In the genomic region with DNA sequence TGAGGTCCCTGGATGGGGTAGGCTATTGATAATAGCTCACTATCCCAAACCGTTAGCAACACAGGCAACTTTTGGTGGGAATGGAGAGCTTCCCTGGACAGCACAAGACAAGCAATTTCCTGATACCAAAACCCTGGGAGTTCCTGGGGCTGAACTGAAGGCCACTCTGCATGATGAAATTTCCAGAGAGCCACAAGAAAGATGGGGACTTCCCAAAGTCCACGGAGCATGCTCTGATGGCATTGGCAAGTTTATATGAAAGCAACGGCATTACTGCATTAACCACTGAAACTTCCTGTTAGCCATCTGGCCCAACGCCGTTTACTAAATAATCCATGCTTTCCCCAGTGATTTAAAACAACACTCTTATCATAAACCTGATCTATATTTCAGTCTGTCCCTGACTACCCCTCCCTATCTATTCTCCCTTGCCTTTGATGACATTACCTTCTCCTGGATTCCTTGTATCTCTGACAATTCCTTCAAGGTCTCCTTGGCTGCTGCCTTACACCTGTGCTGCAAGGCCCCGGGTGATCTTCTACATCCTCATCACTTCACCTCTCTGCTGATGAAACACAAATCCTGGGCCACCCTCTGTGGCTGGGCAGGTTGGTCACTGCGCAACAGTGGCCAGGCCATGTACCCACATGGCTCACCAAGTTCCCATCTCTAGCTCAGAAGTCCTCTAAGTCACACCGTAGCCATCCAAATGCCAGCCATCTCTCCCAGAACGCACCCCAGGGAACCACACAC, we compare ENCODE assay signal across 10 cellular contexts.
DNase-seq lines count a peak whose midpoint lies in the region; ATAC-seq and TF ChIP-seq lines count a peak whose summit lies in the region.
"Had no signal": no experiment of that assay in that cellular context is flagged by ENCODE, and none has a peak within 500 bp of the region (broad histone marks: within the 10 kb centered on the region; RNA-seq: fewer than 3 reads in every experiment).

No MANE protein-coding gene starts in this region.

- intact Hi-C loops in CD14-positive monocyte (cut with micrococcal nuclease), result no loop called here
- intact Hi-C loops in Right ventricle myocardium superior (cut with DNase I), result loop anchor here (10.0 kb wide), 1 partner anchor 51 kb away; no protein-coding TSS in a partner anchor
- intact Hi-C loops in activated CD4-positive, alpha-beta memory T cell treated with anti-CD3 and anti-CD28 coated beads for 36 hours (cut with micrococcal nuclease), result no loop called here
- intact Hi-C loops in mammary epithelial cell (cut with micrococcal nuclease), result no loop called here

- POLR2A ChIA-PET in activated CD4-positive, alpha-beta memory T cell treated with anti-CD3 and anti-CD28 coated beads for 36 hours (lab: Charles Lee), result no interaction called here

- H3K4me1 ChIP-seq in mammary epithelial cell (ENCODE audit: insufficient read depth, low read length), result no peaks in the 10 kb centered on the region
- H3K4me1 ChIP-seq: SJSA1 had no signal

- H3K4me3 ChIP-seq in brain microvascular endothelial cell (ENCODE audit: low read depth, low read length) (no peak overlapping the region), mammary epithelial cell (replicated peaks in 1 of 3; ENCODE audit: insufficient read depth in 1 of 3, low read depth in 2 of 3, low read length in 3 of 3) (no peak overlapping the region)
- H3K4me3 ChIP-seq: SJSA1 had no signal

- TF ChIP-seq CTCF in CD14-positive monocyte (IDR thresholded peaks at IDR 0.05), result no peak
- TF ChIP-seq CTCF in brain microvascular endothelial cell (IDR thresholded peaks at IDR 0.05; ENCODE audit: low read depth, low read length, missing control alignments), result no peak
- no peak for TF ChIP-seq CTCF in mammary epithelial cell (conservative IDR thresholded peaks at IDR 0.05 in 1 of 2, IDR thresholded peaks at IDR 0.05 in 1 of 2; ENCODE audit: extremely low read depth in 1 of 2, insufficient read depth in 1 of 2, low read depth in 1 of 2, low read length in 2 of 2)

- peak overlapping the region; percentile 2 to 72 for H3K4me3 Mint-ChIP-seq in CD14-positive monocyte
- H3K4me3 Mint-ChIP-seq in activated CD4-positive, alpha-beta memory T cell treated with anti-CD3 and anti-CD28 coated beads for 36 hours, result no peak overlapping the region
- H3K4me3 Mint-ChIP-seq in activated T-helper 17 cell treated with anti-CD3 and anti-CD28 coated beads, Interleukin-2, amount 50 U/mL, for 72 hours, result no peak overlapping the region

- H3K27me3 ChIP-seq in brain microvascular endothelial cell (replicated peaks) (no peaks in the 10 kb centered on the region), mammary epithelial cell (ENCODE audit: insufficient read depth, low read length) (no peaks in the 10 kb centered on the region)
- H3K27me3 ChIP-seq: SJSA1 had no signal

- H3K36me3 ChIP-seq in brain microvascular endothelial cell (replicated peaks), result no peaks in the 10 kb centered on the region
- no peaks in the 10 kb centered on the region for H3K36me3 ChIP-seq in mammary epithelial cell (ENCODE audit: insufficient read depth, low read length)
- H3K36me3 ChIP-seq: SJSA1 had no signal

- peak; percentile 77 for ATAC-seq in GM19452 (IDR thresholded peaks at IDR 0.05; ENCODE audit: unreplicated experiment)
- peak; percentile 75 for ATAC-seq in HG03196 (IDR thresholded peaks at IDR 0.05; ENCODE audit: unreplicated experiment)
- peak; percentile 50 for ATAC-seq in Right ventricle myocardium superior (ENCODE audit: poor library complexity)
- ATAC-seq in activated T-helper 17 cell treated with anti-CD3 and anti-CD28 coated beads, Interleukin-2, amount 50 U/mL, for 72 hours (replicated peaks), result no peak

- peak overlapping the region; percentile 92 to 99 (median 97) for H3K27ac Mint-ChIP-seq in CD14-positive monocyte
- no peak overlapping the region for H3K27ac Mint-ChIP-seq in activated CD4-positive, alpha-beta memory T cell treated with anti-CD3 and anti-CD28 coated beads for 36 hours
- no peak overlapping the region for H3K27ac Mint-ChIP-seq in activated T-helper 17 cell treated with anti-CD3 and anti-CD28 coated beads, Interleukin-2, amount 50 U/mL, for 72 hours

- no peak overlapping the region for H3K9ac ChIP-seq in mammary epithelial cell (ENCODE audit: insufficient read depth, low read length)

- peaks cover 59% of the 10 kb centered on the region for H3K4me1 Mint-ChIP-seq in CD14-positive monocyte
- no peaks in the 10 kb centered on the region for H3K4me1 Mint-ChIP-seq in activated CD4-positive, alpha-beta memory T cell treated with anti-CD3 and anti-CD28 coated beads for 36 hours (ENCODE audit: low read depth)
- H3K4me1 Mint-ChIP-seq in activated T-helper 17 cell treated with anti-CD3 and anti-CD28 coated beads, Interleukin-2, amount 50 U/mL, for 72 hours, result no peaks in the 10 kb centered on the region

- H3K9me3 Mint-ChIP-seq in CD14-positive monocyte, result no peaks in the 10 kb centered on the region
- no peaks in the 10 kb centered on the region for H3K9me3 Mint-ChIP-seq in activated CD4-positive, alpha-beta memory T cell treated with anti-CD3 and anti-CD28 coated beads for 36 hours
- H3K9me3 Mint-ChIP-seq in activated T-helper 17 cell treated with anti-CD3 and anti-CD28 coated beads, Interleukin-2, amount 50 U/mL, for 72 hours, result no peaks in the 10 kb centered on the region

- in situ Hi-C loops in brain microvascular endothelial cell (cut with HindIII; ENCODE audit: low pct_ligation_motif_present, low sequenced_read_pairs), result no loop called here
- in situ Hi-C loops in mammary epithelial cell (cut with MboI; ENCODE audit: low sequenced_read_pairs in 2 of 2), result no loop called here

- H3K27ac ChIP-seq in brain microvascular endothelial cell (no peak overlapping the region), mammary epithelial cell (ENCODE audit: insufficient read depth, low read depth, low read length) (no peak overlapping the region)
- H3K27ac ChIP-seq: C4-2B, SJSA1 had no signal

- H3K79me2 ChIP-seq in mammary epithelial cell (ENCODE audit: insufficient read depth, low read length), result no peaks in the 10 kb centered on the region

- no peak overlapping the region for H2AFZ ChIP-seq in mammary epithelial cell (ENCODE audit: low read depth, low read length)

- no TSS peak for BruUV-seq in mammary epithelial cell (replicated peaks; lab: Mats Ljungman, UMichigan)

- 74% methylated on average over 8 of the region's 9 CpGs for WGBS in mammary epithelial cell (ENCODE audit: low coverage, missing lambda C conversion rate)

- no peak overlapping the region for H3K4me2 ChIP-seq in mammary epithelial cell (ENCODE audit: insufficient read depth, low read depth, low read length)

- CTCF ChIA-PET in activated CD4-positive, alpha-beta memory T cell treated with anti-CD3 and anti-CD28 coated beads for 36 hours (lab: Charles Lee), result no interaction called here
- CTCF ChIA-PET in mammary epithelial cell (lab: Charles Lee; ENCODE audit: low non-redundant PET), result no interaction called here

- DNase-seq in CD14-positive monocyte (ENCODE audit: low spot score) (peak; percentile 74), Right ventricle myocardium superior (no peak), brain microvascular endothelial cell (no peak), mammary epithelial cell (no peak)
- no peak for DNase-seq in activated CD4-positive, alpha-beta memory T cell treated with anti-CD3 and anti-CD28 coated beads for 36 hours

- dilution Hi-C loops in mammary epithelial cell (cut with HindIII; ENCODE audit: low sequenced_read_pairs), result no loop called here

- H3K9me3 ChIP-seq in mammary epithelial cell (replicated peaks; ENCODE audit: insufficient read depth, low read length), result peaks cover 13% of the 10 kb centered on the region
- H3K9me3 ChIP-seq: SJSA1 had no signal

- peaks cover 0 to 1% (median 0%) of the 10 kb centered on the region in 3 donors for H3K27me3 Mint-ChIP-seq in CD14-positive monocyte (ENCODE audit: low read depth in 3 of 3)
- no peaks in the 10 kb centered on the region for H3K27me3 Mint-ChIP-seq in activated CD4-positive, alpha-beta memory T cell treated with anti-CD3 and anti-CD28 coated beads for 36 hours
- peaks cover 7% of the 10 kb centered on the region for H3K27me3 Mint-ChIP-seq in activated T-helper 17 cell treated with anti-CD3 and anti-CD28 coated beads, Interleukin-2, amount 50 U/mL, for 72 hours

- H4K20me1 ChIP-seq in mammary epithelial cell (ENCODE audit: insufficient read depth, low read length), result no peaks in the 10 kb centered on the region

- H3K36me3 Mint-ChIP-seq in CD14-positive monocyte, result peaks cover 34 to 68% of the 10 kb centered on the region in 2 donors
- H3K36me3 Mint-ChIP-seq in activated CD4-positive, alpha-beta memory T cell treated with anti-CD3 and anti-CD28 coated beads for 36 hours, result no peaks in the 10 kb centered on the region
- no peaks in the 10 kb centered on the region for H3K36me3 Mint-ChIP-seq in activated T-helper 17 cell treated with anti-CD3 and anti-CD28 coated beads, Interleukin-2, amount 50 U/mL, for 72 hours (ENCODE audit: low read depth)

Comparison
In these comparisons a context has a peak if more than half of its experiments do, and no peak if none do; other contexts are left out.
1. H3K27ac Mint-ChIP-seq: peak in CD14-positive monocyte (7 of 7); none in activated CD4-positive, alpha-beta memory T cell treated with anti-CD3 and anti-CD28 coated beads for 36 hours (single experiment) and activated T-helper 17 cell treated with anti-CD3 and anti-CD28 coated beads, Interleukin-2, amount 50 U/mL, for 72 hours (single experiment).
2. H3K4me3 Mint-ChIP-seq: peak in CD14-positive monocyte (2 of 2); none in activated CD4-positive, alpha-beta memory T cell treated with anti-CD3 and anti-CD28 coated beads for 36 hours (single experiment) and activated T-helper 17 cell treated with anti-CD3 and anti-CD28 coated beads, Interleukin-2, amount 50 U/mL, for 72 hours (single experiment).